10 cellular contexts compared by ENCODE assay signal in the genomic region with DNA sequence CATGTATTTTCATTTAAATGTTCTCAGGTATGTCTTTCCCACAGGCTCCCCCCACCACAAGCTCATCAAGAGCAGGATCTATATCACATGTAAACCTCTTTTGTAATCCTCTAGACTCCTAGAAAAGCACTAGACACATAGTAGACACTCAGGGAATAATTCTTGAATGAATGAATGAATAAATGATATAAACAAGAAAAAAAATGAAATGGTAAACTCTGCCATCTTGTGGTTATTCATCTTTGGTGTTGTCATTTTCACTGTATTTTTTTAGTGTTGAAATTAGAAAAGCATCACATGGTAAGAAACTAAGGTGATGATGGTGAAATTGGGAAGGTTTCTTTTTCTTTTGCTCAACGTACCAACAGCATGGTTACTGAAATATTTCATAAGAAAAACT. TPM values are rescaled to one million over a fixed set of nuclear protein-coding genes. Genes with fewer than 3 reads are reported as not detected.
DNase-seq lines count a peak whose midpoint lies in the region; ATAC-seq and TF ChIP-seq lines count a peak whose summit lies in the region.
"Had no signal": no experiment of that assay in that cellular context is flagged by ENCODE, and none has a peak within 500 bp of the region (broad histone marks: within the 10 kb centered on the region; RNA-seq: fewer than 3 reads in every experiment).

No MANE protein-coding gene starts in this region.

- POLR2A ChIA-PET in naive thymus-derived CD4-positive, alpha-beta T cell (lab: Charles Lee): interaction anchor here (1.6 kb wide), 1 partner anchor 107 kb away, joined by 5 read pairs; no protein-coding TSS in a partner anchor

- no peaks in the 10 kb centered on the region for H3K9me3 Mint-ChIP-seq in naive thymus-derived CD4-positive, alpha-beta T cell

- ATAC-seq in naive thymus-derived CD4-positive, alpha-beta T cell: no peak

- TF ChIP-seq POLR2A in testis (IDR thresholded peaks at IDR 0.05): no peak

- no peak overlapping the region for H3K4me3 ChIP-seq in brain microvascular endothelial cell (ENCODE audit: low read depth, low read length)
- no peak overlapping the region for H3K4me3 ChIP-seq in naive thymus-derived CD4-positive, alpha-beta T cell (ENCODE audit: low read length)
- no peak overlapping the region for H3K4me3 ChIP-seq in testis
- H3K4me3 ChIP-seq: lung had no signal

- H3K27ac Mint-ChIP-seq in naive thymus-derived CD4-positive, alpha-beta T cell: peak overlapping the region in 2 of 9 donors; percentile 17 to 71

- DNase-seq in NCI-H1436 (lab: John Stamatoyannopoulos, UW) (peak; percentile 3), NCI-H1436 treated with DMSO at 0.1 percent for 48 hours (lab: John Stamatoyannopoulos, UW) (no peak), Kasumi-1 (lab: John Stamatoyannopoulos, UW) (peak; percentile 29 to 34), brain microvascular endothelial cell (no peak), HuH-7 (ENCODE audit: low spot score) (no peak), NCI-H2196 (lab: John Stamatoyannopoulos, UW; ENCODE audit: unreplicated experiment) (no peak), testis (no peak)
- peak in 5 of 9 donors; percentile 22 to 36 (median 33) for DNase-seq in naive thymus-derived CD4-positive, alpha-beta T cell
- DNase-seq: T-helper 9 cell had no signal

- H3K4me1 ChIP-seq in naive thymus-derived CD4-positive, alpha-beta T cell (ENCODE audit: control insufficient read depth in 2 of 2, insufficient read depth in 2 of 2, low read length in 2 of 2): no peaks in the 10 kb centered on the region
- no peaks in the 10 kb centered on the region for H3K4me1 ChIP-seq in testis

- WGBS in testis, 2 donors: 56 to 73% methylated on average over 1 of the region's 1 CpG

- in situ Hi-C loops in brain microvascular endothelial cell (cut with HindIII; ENCODE audit: low pct_ligation_motif_present, low sequenced_read_pairs): no loop called here

- CTCF ChIA-PET in naive thymus-derived CD4-positive, alpha-beta T cell (lab: Charles Lee): interaction anchor here (1.1 to 3.0 kb wide), 2 partner anchors 16 to 165 kb away, joined by 3 to 15 read pairs; no protein-coding TSS in a partner anchor

- H3K4me1 Mint-ChIP-seq in naive thymus-derived CD4-positive, alpha-beta T cell: peaks cover 0 to 7% (median 0%) of the 10 kb centered on the region in 7 donors

- H3K4me3 Mint-ChIP-seq in naive thymus-derived CD4-positive, alpha-beta T cell: no peak overlapping the region

- H3K36me3 ChIP-seq in brain microvascular endothelial cell (replicated peaks) (no peaks in the 10 kb centered on the region), testis (ENCODE audit: low read depth, missing control alignments) (no peaks in the 10 kb centered on the region)
- H3K36me3 ChIP-seq in naive thymus-derived CD4-positive, alpha-beta T cell (ENCODE audit: control insufficient read depth in 2 of 3, insufficient read depth in 3 of 3, low read length in 3 of 3): no peaks in the 10 kb centered on the region

- TF ChIP-seq CTCF in brain microvascular endothelial cell (IDR thresholded peaks at IDR 0.05; ENCODE audit: low read depth, low read length, missing control alignments) (peak; percentile 3), testis (IDR thresholded peaks at IDR 0.05) (peak in 1 of 3 experiments; percentile 12)

- no peak overlapping the region for H3K27ac ChIP-seq in brain microvascular endothelial cell
- H3K27ac ChIP-seq in naive thymus-derived CD4-positive, alpha-beta T cell (ENCODE audit: low read depth, low read length): no peak overlapping the region
- H3K27ac ChIP-seq in testis: no peak overlapping the region

- no peaks in the 10 kb centered on the region for H3K9me3 ChIP-seq in naive thymus-derived CD4-positive, alpha-beta T cell (ENCODE audit: control insufficient read depth in 2 of 3, low read length in 3 of 3)
- no peaks in the 10 kb centered on the region for H3K9me3 ChIP-seq in testis

- H3K27me3 Mint-ChIP-seq in naive thymus-derived CD4-positive, alpha-beta T cell: no peaks in the 10 kb centered on the region

- intact Hi-C loops in naive thymus-derived CD4-positive, alpha-beta T cell (cut with micrococcal nuclease): loop anchor here (1.0 to 5.0 kb wide), 6 partner anchors 34 to 330 kb away; partner anchors contain the start of genes C1GALT1C1 (in 1 of the 2) and CUL4B (in 1 of the 2)
- intact Hi-C loops in testis (cut with DNase I; ENCODE audit: low total_unique reads): no loop called here

- no peaks in the 10 kb centered on the region for H3K36me3 Mint-ChIP-seq in naive thymus-derived CD4-positive, alpha-beta T cell

- H3K27me3 ChIP-seq in brain microvascular endothelial cell (replicated peaks) (no peaks in the 10 kb centered on the region), testis (no peaks in the 10 kb centered on the region)
- H3K27me3 ChIP-seq in naive thymus-derived CD4-positive, alpha-beta T cell (ENCODE audit: control insufficient read depth in 2 of 2, insufficient read depth in 2 of 2, low read length in 2 of 2): no peaks in the 10 kb centered on the region

RNA-seq across cellular contexts. Expression of gene C1GALT1C1, which starts 34.2 kb away (rescaled TPM):
- total RNA-seq in naive thymus-derived CD4-positive, alpha-beta T cell: 10 to 100 TPM in 3 of 5 experiments, 1 to 10 TPM in 2; 4.7 to 29.5 (median 16.4) TPM
- polyA plus RNA-seq in naive thymus-derived CD4-positive, alpha-beta T cell: 10 to 100 TPM; 22.2 to 31.0 TPM
- 10 to 100 TPM; 20.4 to 30.0 TPM for total RNA-seq in testis
- 23.4 TPM for polyA plus RNA-seq in testis (ENCODE audit: insufficient read depth, low read depth, low replicate concordance)

Comparison
In these comparisons a context has a peak if more than half of its experiments do, and no peak if none do; other contexts are left out.
1. DNase-seq: peak in NCI-H1436 (single experiment), Kasumi-1 (2 of 2) and naive thymus-derived CD4-positive, alpha-beta T cell (5 of 9); none in NCI-H1436 treated with DMSO at 0.1 percent for 48 hours (single experiment), brain microvascular endothelial cell (single experiment), HuH-7 (single experiment), NCI-H2196 (single experiment) and testis (single experiment).